Comparison of ENCODE assay signal across 1 cellular context in the genomic region with DNA sequence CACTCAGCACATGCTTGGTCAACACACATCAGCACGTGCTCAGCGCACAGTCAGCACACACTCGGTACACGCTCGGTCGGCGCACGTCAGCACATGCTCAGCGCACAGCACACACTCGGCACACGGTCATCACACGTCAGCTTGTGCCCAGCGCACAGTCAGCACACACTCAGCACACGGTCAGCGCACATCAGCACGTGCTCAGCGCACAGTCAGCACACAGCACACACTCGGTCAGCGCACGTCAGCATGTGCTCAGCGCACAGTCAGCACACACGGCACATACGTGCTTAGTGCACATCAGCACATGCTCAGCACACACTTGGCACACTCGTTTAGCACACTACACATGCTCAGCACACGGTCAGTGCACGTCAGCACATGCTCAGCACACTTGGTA.
TF ChIP-seq lines count a peak whose summit lies in the region.

No MANE protein-coding gene starts in this region.

TF ChIP-seq in K562, 482 proteins besides CTCF, POLR2A, EP300 and RAD21:
- TF ChIP-seq ATF1 (CRISPR knock-in tag; IDR thresholded peaks at IDR 0.05), result no peak
- no peak for TF ChIP-seq ATF1 (tag; IDR thresholded peaks at IDR 0.05)
- peak; percentile 96 for TF ChIP-seq ZKSCAN1 (IDR thresholded peaks at IDR 0.05; ENCODE audit: low read depth, low read length)
- TF ChIP-seq POLR2B (IDR thresholded peaks at IDR 0.05; ENCODE audit: low read depth, partially characterized antibody), result no peak
- TF ChIP-seq, protein P1, sequence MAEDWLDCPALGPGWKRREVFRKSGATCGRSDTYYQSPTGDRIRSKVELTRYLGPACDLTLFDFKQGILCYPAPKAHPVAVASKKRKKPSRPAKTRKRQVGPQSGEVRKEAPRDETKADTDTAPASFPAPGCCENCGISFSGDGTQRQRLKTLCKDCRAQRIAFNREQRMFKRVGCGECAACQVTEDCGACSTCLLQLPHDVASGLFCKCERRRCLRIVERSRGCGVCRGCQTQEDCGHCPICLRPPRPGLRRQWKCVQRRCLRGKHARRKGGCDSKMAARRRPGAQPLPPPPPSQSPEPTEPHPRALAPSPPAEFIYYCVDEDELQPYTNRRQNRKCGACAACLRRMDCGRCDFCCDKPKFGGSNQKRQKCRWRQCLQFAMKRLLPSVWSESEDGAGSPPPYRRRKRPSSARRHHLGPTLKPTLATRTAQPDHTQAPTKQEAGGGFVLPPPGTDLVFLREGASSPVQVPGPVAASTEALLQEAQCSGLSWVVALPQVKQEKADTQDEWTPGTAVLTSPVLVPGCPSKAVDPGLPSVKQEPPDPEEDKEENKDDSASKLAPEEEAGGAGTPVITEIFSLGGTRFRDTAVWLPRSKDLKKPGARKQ (CRISPR knock-in tag; IDR thresholded peaks at IDR 0.05), result no peak
- no peak for TF ChIP-seq BCL6 (CRISPR knock-in tag; IDR thresholded peaks at IDR 0.05)
- TF ChIP-seq FOS (IDR thresholded peaks at IDR 0.05; ENCODE audit: extremely low read depth, insufficient read length), result no peak
- TF ChIP-seq NUFIP1 (IDR thresholded peaks at IDR 0.05; ENCODE audit: partially characterized antibody), result no peak
- TF ChIP-seq KAT7 (CRISPR knock-in tag; IDR thresholded peaks at IDR 0.05; ENCODE audit: borderline replicate concordance), result no peak
- TF ChIP-seq, protein P2, sequence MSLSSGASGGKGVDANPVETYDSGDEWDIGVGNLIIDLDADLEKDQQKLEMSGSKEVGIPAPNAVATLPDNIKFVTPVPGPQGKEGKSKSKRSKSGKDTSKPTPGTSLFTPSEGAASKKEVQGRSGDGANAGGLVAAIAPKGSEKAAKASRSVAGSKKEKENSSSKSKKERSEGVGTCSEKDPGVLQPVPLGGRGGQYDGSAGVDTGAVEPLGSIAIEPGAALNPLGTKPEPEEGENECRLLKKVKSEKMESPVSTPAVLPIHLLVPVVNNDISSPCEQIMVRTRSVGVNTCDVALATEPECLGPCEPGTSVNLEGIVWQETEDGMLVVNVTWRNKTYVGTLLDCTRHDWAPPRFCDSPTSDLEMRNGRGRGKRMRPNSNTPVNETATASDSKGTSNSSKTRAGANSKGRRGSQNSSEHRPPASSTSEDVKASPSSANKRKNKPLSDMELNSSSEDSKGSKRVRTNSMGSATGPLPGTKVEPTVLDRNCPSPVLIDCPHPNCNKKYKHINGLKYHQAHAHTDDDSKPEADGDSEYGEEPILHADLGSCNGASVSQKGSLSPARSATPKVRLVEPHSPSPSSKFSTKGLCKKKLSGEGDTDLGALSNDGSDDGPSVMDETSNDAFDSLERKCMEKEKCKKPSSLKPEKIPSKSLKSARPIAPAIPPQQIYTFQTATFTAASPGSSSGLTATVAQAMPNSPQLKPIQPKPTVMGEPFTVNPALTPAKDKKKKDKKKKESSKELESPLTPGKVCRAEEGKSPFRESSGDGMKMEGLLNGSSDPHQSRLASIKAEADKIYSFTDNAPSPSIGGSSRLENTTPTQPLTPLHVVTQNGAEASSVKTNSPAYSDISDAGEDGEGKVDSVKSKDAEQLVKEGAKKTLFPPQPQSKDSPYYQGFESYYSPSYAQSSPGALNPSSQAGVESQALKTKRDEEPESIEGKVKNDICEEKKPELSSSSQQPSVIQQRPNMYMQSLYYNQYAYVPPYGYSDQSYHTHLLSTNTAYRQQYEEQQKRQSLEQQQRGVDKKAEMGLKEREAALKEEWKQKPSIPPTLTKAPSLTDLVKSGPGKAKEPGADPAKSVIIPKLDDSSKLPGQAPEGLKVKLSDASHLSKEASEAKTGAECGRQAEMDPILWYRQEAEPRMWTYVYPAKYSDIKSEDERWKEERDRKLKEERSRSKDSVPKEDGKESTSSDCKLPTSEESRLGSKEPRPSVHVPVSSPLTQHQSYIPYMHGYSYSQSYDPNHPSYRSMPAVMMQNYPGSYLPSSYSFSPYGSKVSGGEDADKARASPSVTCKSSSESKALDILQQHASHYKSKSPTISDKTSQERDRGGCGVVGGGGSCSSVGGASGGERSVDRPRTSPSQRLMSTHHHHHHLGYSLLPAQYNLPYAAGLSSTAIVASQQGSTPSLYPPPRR (CRISPR knock-in tag; IDR thresholded peaks at IDR 0.05; ENCODE audit: borderline replicate concordance), result no peak
- no peak for TF ChIP-seq KLF1 (tag; IDR thresholded peaks at IDR 0.05)
- TF ChIP-seq, protein P3, sequence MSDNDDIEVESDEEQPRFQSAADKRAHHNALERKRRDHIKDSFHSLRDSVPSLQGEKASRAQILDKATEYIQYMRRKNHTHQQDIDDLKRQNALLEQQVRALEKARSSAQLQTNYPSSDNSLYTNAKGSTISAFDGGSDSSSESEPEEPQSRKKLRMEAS (CRISPR knock-in tag; IDR thresholded peaks at IDR 0.05), result 0 out of 2 replicates have a peak, but pooled peaks have one; percentile 27
